Comparison of ENCODE assay signal across 30 cellular contexts in the genomic region with DNA sequence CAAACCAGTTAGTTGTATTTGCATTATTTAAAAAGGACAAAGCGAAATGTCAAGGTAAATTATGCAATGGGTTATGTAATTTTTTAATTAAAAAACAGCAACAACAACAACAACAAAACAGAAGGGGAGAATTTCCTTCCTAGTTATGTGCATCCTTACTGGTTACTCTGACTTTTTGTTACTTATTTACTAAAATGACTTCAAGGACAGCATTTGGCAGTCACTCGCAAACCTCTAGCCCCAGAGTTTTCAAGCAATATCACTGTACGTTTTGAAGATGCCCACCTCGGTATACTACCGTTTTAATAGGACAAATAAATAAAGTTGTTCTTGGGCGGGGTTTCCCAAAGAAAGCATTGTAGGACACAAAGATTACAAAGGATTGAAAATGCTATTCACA. TPM values are rescaled to one million over a fixed set of nuclear protein-coding genes. Genes with fewer than 3 reads are reported as not detected.
"Had no signal": no experiment of that assay in that cellular context is flagged by ENCODE, and none has a peak within 500 bp of the region (broad histone marks: within the 10 kb centered on the region; RNA-seq: fewer than 3 reads in every experiment).

No MANE protein-coding gene starts in this region.

- H3K27me3 ChIP-seq: cardiac muscle cell, esophagus muscularis mucosa, neutrophil, testis, tibial artery had no signal

- H3K9me3 ChIP-seq: esophagus muscularis mucosa, mucosa of descending colon, neutrophil, testis, tibial artery had no signal

- H3K27me3 Mint-ChIP-seq: progenitor cell of endocrine pancreas had no signal

- H3K4me3 ChIP-seq: cardiac muscle cell, coronary artery, esophagus muscularis mucosa, mucosa of descending colon, testis, tibial artery had no signal

- H3K9me3 Mint-ChIP-seq: mesothelial cell of epicardium; natural killer cell treated with Interleukin-12 subunit alpha and Interleukin-12 subunit beta and Interleukin-15 and Interleukin-18, amount 100 ng/mL, for 72 hours; neural crest cell; stimulated activated effector memory CD8-positive, alpha-beta T cell treated with anti-CD3 and anti-CD28 coated beads, Interleukin-12 subunit alpha, Interleukin-12 subunit beta, amount 100 ng/mL, for 72 hours; type B pancreatic cell had no signal

- H3K4me1 ChIP-seq: foreskin keratinocyte, parathyroid adenoma, testis, tibial artery had no signal

- H3K27ac Mint-ChIP-seq: mesothelial cell of epicardium; naive B cell; natural killer cell treated with Interleukin-12 subunit alpha and Interleukin-12 subunit beta and Interleukin-15 and Interleukin-18, amount 100 ng/mL, for 72 hours; progenitor cell of endocrine pancreas; stimulated activated effector memory CD8-positive, alpha-beta T cell treated with anti-CD3 and anti-CD28 coated beads, Interleukin-12 subunit alpha, Interleukin-12 subunit beta, amount 100 ng/mL, for 72 hours; type B pancreatic cell had no signal

- DNase-seq: dermis blood vessel endothelial cell; effector memory CD4-positive, alpha-beta T cell; foreskin keratinocyte; glutamatergic neuron; left cardiac atrium; mesenchymal stem cell; mucosa of descending colon; naive B cell; stimulated activated CD4-positive, alpha-beta T cell treated with anti-CD3 and anti-CD28 coated beads, Interleukin-2, amount 100 ng/mL, for 24 hours; stimulated activated CD4-positive, alpha-beta T cell treated with anti-CD3 and anti-CD28 coated beads, Interleukin-4, amount 100 ng/mL, for 24 hours; stimulated activated naive CD8-positive, alpha-beta T cell treated with anti-CD3 and anti-CD28 coated beads, Interleukin-15, Interleukin-2, amounts not matched to agents 100 U/mL and 50 U/mL, for 24 hours; substantia nigra; testis; tibial artery had no signal

- H3K27ac ChIP-seq: cardiac muscle cell, coronary artery, esophagus muscularis mucosa, foreskin keratinocyte, neutrophil, parathyroid adenoma, testis, tibial artery had no signal

- H3K36me3 ChIP-seq: cardiac muscle cell, esophagus muscularis mucosa, neutrophil, tibial artery had no signal

- H3K36me3 Mint-ChIP-seq: mesothelial cell of epicardium; natural killer cell treated with Interleukin-12 subunit alpha and Interleukin-12 subunit beta and Interleukin-15 and Interleukin-18, amount 100 ng/mL, for 72 hours; stimulated activated effector memory CD8-positive, alpha-beta T cell treated with anti-CD3 and anti-CD28 coated beads, Interleukin-12 subunit alpha, Interleukin-12 subunit beta, amount 100 ng/mL, for 72 hours; type B pancreatic cell had no signal

- H3K4me3 Mint-ChIP-seq: mesothelial cell of epicardium; naive B cell; natural killer cell treated with Interleukin-12 subunit alpha and Interleukin-12 subunit beta and Interleukin-15 and Interleukin-18, amount 100 ng/mL, for 72 hours; neural crest cell; stimulated activated effector memory CD8-positive, alpha-beta T cell treated with anti-CD3 and anti-CD28 coated beads, Interleukin-12 subunit alpha, Interleukin-12 subunit beta, amount 100 ng/mL, for 72 hours; type B pancreatic cell had no signal

- H3K4me1 Mint-ChIP-seq: stimulated activated effector memory CD8-positive, alpha-beta T cell treated with anti-CD3 and anti-CD28 coated beads, Interleukin-12 subunit alpha, Interleukin-12 subunit beta, amount 100 ng/mL, for 72 hours had no signal

- FAIRE-seq: endothelial cell of umbilical vein, keratinocyte had no signal

- ATAC-seq: foreskin keratinocyte; left cardiac atrium; mucosa of descending colon; natural killer cell treated with Interleukin-12 subunit alpha and Interleukin-12 subunit beta and Interleukin-15 and Interleukin-18, amount 100 ng/mL, for 72 hours; sciatic nerve; stimulated activated effector memory CD8-positive, alpha-beta T cell treated with anti-CD3 and anti-CD28 coated beads, Interleukin-12 subunit alpha, Interleukin-12 subunit beta, amount 100 ng/mL, for 72 hours; stimulated activated naive CD8-positive, alpha-beta T cell treated with anti-CD3 and anti-CD28 coated beads, Interleukin-15, Interleukin-2, amounts not matched to agents 100 U/mL and 50 U/mL, for 24 hours had no signal

RNA-seq across cellular contexts. Expression of a gene that starts 24.7 kb away (rescaled TPM):
- total RNA-seq: cardiac muscle cell; endothelial cell of umbilical vein; epithelial cell of proximal tubule; foreskin keratinocyte; lung microvascular endothelial cell; natural killer cell treated with Interleukin-12 subunit alpha and Interleukin-12 subunit beta and Interleukin-15 and Interleukin-18, amount 100 ng/mL, for 72 hours; progenitor cell of endocrine pancreas had no signal
- polyA plus RNA-seq: cardiac muscle cell, endothelial cell of umbilical vein, foreskin keratinocyte, keratinocyte had no signal
